26 cellular contexts compared by ENCODE assay signal in the genomic region with DNA sequence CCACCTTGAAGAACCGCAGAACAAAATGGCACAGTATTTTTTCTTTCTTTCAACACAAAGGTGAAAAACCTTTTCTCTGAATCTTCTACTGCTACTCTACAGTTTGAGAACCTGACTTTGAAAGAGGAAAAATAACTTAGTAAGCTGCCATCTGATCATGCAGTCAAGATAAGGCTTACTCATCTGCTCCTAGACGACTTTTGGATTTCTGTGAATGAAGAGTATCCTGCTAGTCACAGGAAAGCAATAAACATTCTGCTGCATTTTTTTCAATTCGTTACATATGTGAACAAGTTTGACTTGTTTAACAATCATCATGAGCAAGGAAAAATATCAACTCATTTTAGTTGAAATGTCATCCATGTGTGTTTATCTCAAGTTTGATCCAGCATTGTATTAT. TPM values are rescaled to one million over a fixed set of nuclear protein-coding genes. Genes with fewer than 3 reads are reported as not detected.
DNase-seq lines count a peak whose midpoint lies in the region; ATAC-seq, FAIRE-seq and TF ChIP-seq lines count a peak whose summit lies in the region.
"Had no signal": no experiment of that assay in that cellular context is flagged by ENCODE, and none has a peak within 500 bp of the region (broad histone marks: within the 10 kb centered on the region; RNA-seq: fewer than 3 reads in every experiment).

No MANE protein-coding gene starts in this region.

- H4K20me1 ChIP-seq in GM23248 (ENCODE audit: insufficient read depth) (no peaks in the 10 kb centered on the region), endothelial cell of umbilical vein (replicated peaks; ENCODE audit: control insufficient read depth, extremely low read depth, insufficient read depth, low read length) (no peaks in the 10 kb centered on the region)

- no peaks in the 10 kb centered on the region for H3K36me3 Mint-ChIP-seq in stimulated activated effector memory CD8-positive, alpha-beta T cell treated with anti-CD3 and anti-CD28 coated beads, Interleukin-12 subunit alpha, Interleukin-12 subunit beta, amount 100 ng/mL, for 72 hours
- no peaks in the 10 kb centered on the region for H3K36me3 Mint-ChIP-seq in CD8-positive, alpha-beta T cell
- H3K36me3 Mint-ChIP-seq: activated naive CD8-positive, alpha-beta T cell; naive B cell had no signal

- no peak for TF ChIP-seq POLR2A in endothelial cell of umbilical vein (IDR thresholded peaks at IDR 0.05; ENCODE audit: low read depth, low read length)
- no peak for TF ChIP-seq POLR2A in sigmoid colon (IDR thresholded peaks at IDR 0.05)

- no peak overlapping the region for H3K4me3 Mint-ChIP-seq in stimulated activated effector memory CD8-positive, alpha-beta T cell treated with anti-CD3 and anti-CD28 coated beads, Interleukin-12 subunit alpha, Interleukin-12 subunit beta, amount 100 ng/mL, for 72 hours
- no peak overlapping the region for H3K4me3 Mint-ChIP-seq in CD8-positive, alpha-beta T cell
- H3K4me3 Mint-ChIP-seq: activated CD4-positive, alpha-beta memory T cell treated with anti-CD3 and anti-CD28 coated beads, Interleukin-2, amount 10 ng/mL, durations not matched to agents 7 days and 5 days; activated naive CD8-positive, alpha-beta T cell; activated T-cell treated with anti-CD3 and anti-CD28 coated beads, Interleukin-2, amount 50 U/mL, for 4 hours; B cell; naive B cell had no signal

- no peaks in the 10 kb centered on the region for H3K79me2 ChIP-seq in GM23248 (ENCODE audit: insufficient read depth)
- no peaks in the 10 kb centered on the region for H3K79me2 ChIP-seq in endothelial cell of umbilical vein (ENCODE audit: control insufficient read depth, insufficient read depth, low read length)
- no peaks in the 10 kb centered on the region for H3K79me2 ChIP-seq in parathyroid adenoma

- DNase-seq in GM23248 (peak; percentile 61), SK-MEL-5 (ENCODE audit: low read depth, low spot score) (peak; percentile 39), endothelial cell of umbilical vein (ENCODE audit: low read depth, low spot score) (peak; percentile 50), sigmoid colon (no peak), globus pallidus (ENCODE audit: low spot score) (no peak)
- no peak for DNase-seq in stimulated activated effector memory CD8-positive, alpha-beta T cell treated with anti-CD3 and anti-CD28 coated beads, Interleukin-12 subunit alpha, Interleukin-12 subunit beta, amount 100 ng/mL, for 72 hours (ENCODE audit: low spot score in 2 of 2)
- DNase-seq in CD8-positive, alpha-beta T cell: no peak
- DNase-seq: activated CD4-positive, alpha-beta memory T cell treated with anti-CD3 and anti-CD28 coated beads, Interleukin-2, amount 10 ng/mL, durations not matched to agents 7 days and 5 days; activated T-cell treated with anti-CD3 and anti-CD28 coated beads, Interleukin-2, amount 50 U/mL, for 4 hours; Calu3; dorsolateral prefrontal cortex; heart left ventricle; naive B cell; NCI-H1436 treated with DMSO at 0.1 percent for 48 hours; NCI-H748 treated with DMSO at 0.1 percent for 48 hours; pancreas; small intestine; stimulated activated CD4-positive, alpha-beta T cell treated with anti-CD3 and anti-CD28 coated beads, Interleukin-4, amount 100 ng/mL, for 4 hours had no signal

- dilution Hi-C loops in endothelial cell of umbilical vein (cut with MboI; ENCODE audit: extremely low pct_ligation_motif_present, low sequenced_read_pairs): no loop called here

- peaks cover 19% of the 10 kb centered on the region; the same call in 1 of the 2 replicates for H3F3A ChIP-seq in GM23248 (ENCODE audit: insufficient read depth)

- H3K9me2 ChIP-seq in GM23248 (ENCODE audit: insufficient read depth): no peaks in the 10 kb centered on the region

- TF ChIP-seq CTCF in endothelial cell of umbilical vein (IDR thresholded peaks at IDR 0.05; ENCODE audit: extremely low read depth in 1 of 2, insufficient read depth in 1 of 2, low read depth in 1 of 2, low read length in 2 of 2): no peak
- no peak for TF ChIP-seq CTCF in parathyroid adenoma (IDR thresholded peaks at IDR 0.05)
- TF ChIP-seq CTCF in sigmoid colon (IDR thresholded peaks at IDR 0.05): no peak
- TF ChIP-seq CTCF in CD8-positive, alpha-beta T cell (IDR thresholded peaks at IDR 0.05): no peak

- no peaks in the 10 kb centered on the region for H3K4me1 Mint-ChIP-seq in stimulated activated effector memory CD8-positive, alpha-beta T cell treated with anti-CD3 and anti-CD28 coated beads, Interleukin-12 subunit alpha, Interleukin-12 subunit beta, amount 100 ng/mL, for 72 hours
- no peaks in the 10 kb centered on the region for H3K4me1 Mint-ChIP-seq in CD8-positive, alpha-beta T cell (ENCODE audit: low read depth)
- H3K4me1 Mint-ChIP-seq: activated CD4-positive, alpha-beta memory T cell treated with anti-CD3 and anti-CD28 coated beads, Interleukin-2, amount 10 ng/mL, durations not matched to agents 7 days and 5 days; B cell; naive B cell had no signal

- CTCF ChIA-PET in endothelial cell of umbilical vein (lab: Charles Lee): interaction anchor here (1.1 kb wide), 1 partner anchor 21 kb away, joined by 3 read pairs; no protein-coding TSS in a partner anchor
- CTCF ChIA-PET in CD8-positive, alpha-beta T cell (lab: Charles Lee): interaction anchor here (0.6 kb wide), 1 partner anchor 326 kb away, joined by 4 read pairs; no protein-coding TSS in a partner anchor

- no peaks in the 10 kb centered on the region for H3K9me1 ChIP-seq in endothelial cell of umbilical vein (replicated peaks; ENCODE audit: control insufficient read depth, extremely low read depth, insufficient read depth, low read length)

- H3K9ac ChIP-seq in GM23248 (no peak overlapping the region), endothelial cell of umbilical vein (replicated peaks; ENCODE audit: extremely low read depth, insufficient read depth, low read length) (no peak overlapping the region), parathyroid adenoma (no peak overlapping the region)

- H3K9me3 ChIP-seq in GM23248 (ENCODE audit: low read depth): no peaks in the 10 kb centered on the region
- no peaks in the 10 kb centered on the region for H3K9me3 ChIP-seq in endothelial cell of umbilical vein (replicated peaks; ENCODE audit: control insufficient read depth, insufficient read depth, low read length)
- H3K9me3 ChIP-seq in parathyroid adenoma (ENCODE audit: control insufficient read depth, low read length): no peaks in the 10 kb centered on the region
- H3K9me3 ChIP-seq in sigmoid colon: no peaks in the 10 kb centered on the region
- no peaks in the 10 kb centered on the region for H3K9me3 ChIP-seq in CD8-positive, alpha-beta T cell (ENCODE audit: low read length)
- H3K9me3 ChIP-seq: esophagus muscularis mucosa, heart left ventricle, pancreas, vagina had no signal

- H3K4me3 ChIP-seq in GM23248 (no peak overlapping the region), endothelial cell of umbilical vein (replicated peaks in 1 of 3; ENCODE audit: insufficient read depth in 1 of 3, low read depth in 1 of 3, low read length in 3 of 3) (no peak overlapping the region), parathyroid adenoma (ENCODE audit: low read depth, low read length) (no peak overlapping the region), sigmoid colon (no peak overlapping the region)
- no peak overlapping the region for H3K4me3 ChIP-seq in CD8-positive, alpha-beta T cell (ENCODE audit: low read depth, low read length)
- H3K4me3 ChIP-seq: dorsolateral prefrontal cortex, esophagus muscularis mucosa, heart left ventricle, lung, pancreas, vagina had no signal

- intact Hi-C loops in endothelial cell of umbilical vein (cut with micrococcal nuclease) (no loop called here), sigmoid colon (cut with DNase I) (no loop called here)
- intact Hi-C loops in CD8-positive, alpha-beta T cell (cut with DNase I, micrococcal nuclease): no loop called here

- H3K36me3 ChIP-seq in GM23248 (ENCODE audit: low read depth) (no peaks in the 10 kb centered on the region), endothelial cell of umbilical vein (ENCODE audit: control insufficient read depth in 2 of 2, extremely low read depth in 1 of 2, insufficient read depth in 2 of 2, low read length in 2 of 2) (no peaks in the 10 kb centered on the region), parathyroid adenoma (ENCODE audit: control insufficient read depth, insufficient read depth, low read length) (no peaks in the 10 kb centered on the region), sigmoid colon (no peaks in the 10 kb centered on the region)
- H3K36me3 ChIP-seq in CD8-positive, alpha-beta T cell (ENCODE audit: insufficient read depth, low read length): no peaks in the 10 kb centered on the region
- H3K36me3 ChIP-seq: esophagus muscularis mucosa, heart left ventricle, pancreas, vagina had no signal

- BruUV-seq in endothelial cell of umbilical vein (replicated peaks; lab: Mats Ljungman, UMichigan): no TSS peak

- H3K27me3 ChIP-seq in GM23248 (replicated peaks; ENCODE audit: insufficient read depth): no peaks in the 10 kb centered on the region
- peaks cover 2 to 3% of the 10 kb centered on the region in 2 experiments for H3K27me3 ChIP-seq in endothelial cell of umbilical vein (ENCODE audit: control insufficient read depth in 2 of 2, insufficient read depth in 2 of 2, low read length in 2 of 2)
- H3K27me3 ChIP-seq in parathyroid adenoma (ENCODE audit: control insufficient read depth, insufficient read depth, low read length): no peaks in the 10 kb centered on the region
- H3K27me3 ChIP-seq in sigmoid colon: no peaks in the 10 kb centered on the region
- no peaks in the 10 kb centered on the region for H3K27me3 ChIP-seq in CD8-positive, alpha-beta T cell (ENCODE audit: insufficient read depth, low read length)
- H3K27me3 ChIP-seq: dorsolateral prefrontal cortex, esophagus muscularis mucosa, heart left ventricle, pancreas, vagina had no signal

- peak overlapping the region; percentile 10 for H3K4me2 ChIP-seq in GM23248 (ENCODE audit: unreplicated experiment)
- no peak overlapping the region for H3K4me2 ChIP-seq in endothelial cell of umbilical vein (ENCODE audit: insufficient read depth, low read length)
- peak overlapping the region; percentile 40 for H3K4me2 ChIP-seq in parathyroid adenoma (ENCODE audit: low read length)

- TF ChIP-seq EP300 in sigmoid colon (IDR thresholded peaks at IDR 0.05): no peak

- H3K4me1 ChIP-seq in GM23248 (ENCODE audit: insufficient read depth): peaks cover 17% of the 10 kb centered on the region
- no peaks in the 10 kb centered on the region for H3K4me1 ChIP-seq in endothelial cell of umbilical vein (ENCODE audit: control insufficient read depth, extremely low read depth, insufficient read depth, low read length)
- peaks cover 5% of the 10 kb centered on the region for H3K4me1 ChIP-seq in parathyroid adenoma
- H3K4me1 ChIP-seq in sigmoid colon: no peaks in the 10 kb centered on the region
- H3K4me1 ChIP-seq in CD8-positive, alpha-beta T cell (ENCODE audit: insufficient read depth, low read length): no peaks in the 10 kb centered on the region
- H3K4me1 ChIP-seq: pancreas, vagina had no signal

- H3K27me3 Mint-ChIP-seq in CD8-positive, alpha-beta T cell (ENCODE audit: low read depth): peaks cover 2% of the 10 kb centered on the region
- H3K27me3 Mint-ChIP-seq: activated CD4-positive, alpha-beta memory T cell treated with anti-CD3 and anti-CD28 coated beads, Interleukin-2, amount 10 ng/mL, durations not matched to agents 7 days and 5 days; activated naive CD8-positive, alpha-beta T cell had no signal

- 35 to 36% methylated on average over 3 of the region's 3 CpGs for WGBS in GM23248 (ENCODE audit: low coverage in 1 of 2, low lambda C conversion rate in 2 of 2, missing lambda C conversion rate in 2 of 2), 2 experiments
- WGBS in sigmoid colon, 2 donors: 37 to 67% methylated on average over 3 of the region's 3 CpGs

- POLR2A ChIA-PET in endothelial cell of umbilical vein (lab: Charles Lee): no interaction called here
- POLR2A ChIA-PET in CD8-positive, alpha-beta T cell (lab: Charles Lee): no interaction called here

- H3K27ac ChIP-seq in GM23248: no peak overlapping the region
- no peak overlapping the region for H3K27ac ChIP-seq in endothelial cell of umbilical vein (ENCODE audit: insufficient read depth, low read depth, low read length)
- H3K27ac ChIP-seq in parathyroid adenoma: no peak overlapping the region
- no peak overlapping the region for H3K27ac ChIP-seq in sigmoid colon
- H3K27ac ChIP-seq in CD8-positive, alpha-beta T cell (ENCODE audit: low read depth, low read length): no peak overlapping the region
- H3K27ac ChIP-seq: dorsolateral prefrontal cortex, esophagus muscularis mucosa, heart left ventricle, pancreas, vagina had no signal

- H3K27ac Mint-ChIP-seq in stimulated activated effector memory CD8-positive, alpha-beta T cell treated with anti-CD3 and anti-CD28 coated beads, Interleukin-12 subunit alpha, Interleukin-12 subunit beta, amount 100 ng/mL, for 72 hours: no peak overlapping the region
- H3K27ac Mint-ChIP-seq in CD8-positive, alpha-beta T cell: no peak overlapping the region
- H3K27ac Mint-ChIP-seq: activated CD4-positive, alpha-beta memory T cell treated with anti-CD3 and anti-CD28 coated beads, Interleukin-2, amount 10 ng/mL, durations not matched to agents 7 days and 5 days; activated naive CD8-positive, alpha-beta T cell; B cell; naive B cell had no signal

- no peak for ATAC-seq in stimulated activated effector memory CD8-positive, alpha-beta T cell treated with anti-CD3 and anti-CD28 coated beads, Interleukin-12 subunit alpha, Interleukin-12 subunit beta, amount 100 ng/mL, for 72 hours
- no peak for ATAC-seq in CD8-positive, alpha-beta T cell
- ATAC-seq: activated T-cell treated with anti-CD3 and anti-CD28 coated beads, Interleukin-2, amount 50 U/mL, for 4 hours; heart left ventricle; pancreas had no signal

- peak; percentile 43 for FAIRE-seq in endothelial cell of umbilical vein (lab: Jason Lieb, UNC)
- FAIRE-seq: islet of Langerhans, pancreas, small intestine, TTC549 had no signal

- in situ Hi-C loops in GM23248 (cut with MboI): no loop called here
- in situ Hi-C loops in SK-MEL-5 (cut with HindIII; ENCODE audit: low pct_unique_long_range_greater_than_20kb, low sequenced_read_pairs): no loop called here

- no peaks in the 10 kb centered on the region for H3K9me3 Mint-ChIP-seq in stimulated activated effector memory CD8-positive, alpha-beta T cell treated with anti-CD3 and anti-CD28 coated beads, Interleukin-12 subunit alpha, Interleukin-12 subunit beta, amount 100 ng/mL, for 72 hours
- H3K9me3 Mint-ChIP-seq in CD8-positive, alpha-beta T cell: no peaks in the 10 kb centered on the region
- H3K9me3 Mint-ChIP-seq: activated CD4-positive, alpha-beta memory T cell treated with anti-CD3 and anti-CD28 coated beads, Interleukin-2, amount 10 ng/mL, durations not matched to agents 7 days and 5 days; activated T-cell treated with anti-CD3 and anti-CD28 coated beads, Interleukin-2, amount 50 U/mL, for 4 hours; naive B cell had no signal

- H2AFZ ChIP-seq in GM23248 (no peak overlapping the region), endothelial cell of umbilical vein (ENCODE audit: low read depth, low read length) (no peak overlapping the region), parathyroid adenoma (no peak overlapping the region)

RNA-seq across cellular contexts. Expression of gene TIGD2, which starts 25.2 kb away (rescaled TPM):
- total RNA-seq in GM23248 (2014; rRNA removed; shearing (Covaris generic)): 9.9 and 10.5 TPM in 2 replicates
- 7.2 and 7.6 TPM in 2 replicates for polyA plus RNA-seq in GM23248 (2016; fragmentation: Nextera tagmentation; extraction: Ambion mirVana)
- total RNA-seq in SK-MEL-5 (2014; rRNA removed; shearing (Covaris generic)): 15.2 and 15.9 TPM in 2 replicates
- polyA plus RNA-seq in SK-MEL-5 (2015; cell fraction: cytosol; rRNA removed): 8.1 and 10.9 TPM in 2 replicates
- 10.2 and 11.5 TPM in 2 replicates for polyA plus RNA-seq in SK-MEL-5 (2015; cell fraction: nucleus; rRNA removed)
- 4.2 and 5.0 TPM in 2 replicates for total RNA-seq in endothelial cell of umbilical vein
- 1.0 and 1.1 TPM in 2 replicates for polyA plus RNA-seq in endothelial cell of umbilical vein
- polyA plus RNA-seq in endothelial cell of umbilical vein (2011; cell fraction: cytosol; rRNA removed): 1.3 and 1.7 TPM in 2 replicates
- 1.5 and 1.8 TPM in 2 replicates for polyA plus RNA-seq in endothelial cell of umbilical vein (2011; cell fraction: nucleus; rRNA removed)
- 1.4 and 2.7 TPM in 2 replicates for polyA plus RNA-seq in endothelial cell of umbilical vein (2012)
- polyA minus RNA-seq in endothelial cell of umbilical vein: 1.8 and 2.1 TPM in 2 replicates
- polyA minus RNA-seq in endothelial cell of umbilical vein (2011; cell fraction: cytosol; rRNA and poly(A)+ RNA removed): 4.2 TPM
- polyA minus RNA-seq in endothelial cell of umbilical vein (2011; cell fraction: nucleus; rRNA and poly(A)+ RNA removed): 2.8 and 2.9 TPM in 2 replicates
- 1 to 10 TPM; 1.4 to 2.6 (median 1.5) TPM for total RNA-seq in sigmoid colon
- 1 to 10 TPM; 2.3 to 3.3 (median 2.4) TPM for polyA plus RNA-seq in sigmoid colon
- total RNA-seq in CD8-positive, alpha-beta T cell: 1 to 10 TPM; 2.4 to 2.9 TPM

Comparison
In these comparisons a context has a peak if more than half of its experiments do, and no peak if none do; other contexts are left out.
1. DNase-seq: peak in GM23248 (single experiment), SK-MEL-5 (single experiment) and endothelial cell of umbilical vein (single experiment); none in stimulated activated effector memory CD8-positive, alpha-beta T cell treated with anti-CD3 and anti-CD28 coated beads, Interleukin-12 subunit alpha, Interleukin-12 subunit beta, amount 100 ng/mL, for 72 hours (0 of 2), sigmoid colon (single experiment), CD8-positive, alpha-beta T cell (0 of 7) and globus pallidus (single experiment).